Comparison of ENCODE assay signal across 19 cellular contexts in genomic region chr12:14322403-14322802, GRCh38.
"Had no signal": no experiment of that assay in that cellular context is flagged by ENCODE, and none has a peak within 500 bp of the region (broad histone marks: within the 10 kb centered on the region; RNA-seq: fewer than 3 reads in every experiment).

No MANE protein-coding gene starts in this region.

- H3K9me3 ChIP-seq: ascending aorta, left ventricle myocardium inferior, mucosa of descending colon, tibial artery, vagina had no signal

- DNase-seq: activated B cell treated with CpG ODN at 0.5 μM for 24 hours; activated CD4-positive, alpha-beta T cell treated with anti-CD3 and anti-CD28 coated beads, Interleukin-2, amount 10 ng/mL, durations not matched to agents 7 days and 5 days; activated CD8-positive, alpha-beta memory T cell treated with anti-CD3 and anti-CD28 coated beads for 24 hours; activated naive CD8-positive, alpha-beta T cell treated with anti-CD3 and anti-CD28 coated beads, Interleukin-2, amount 10 ng/mL, durations not matched to agents 7 days and 5 days; endodermal cell; hypothalamus; left ventricle myocardium inferior; mucosa of descending colon; naive thymus-derived CD4-positive, alpha-beta T cell; posterior cingulate gyrus; stimulated activated CD4-positive, alpha-beta T cell treated with anti-CD3 and anti-CD28 coated beads, Interleukin-15, amount 100 ng/mL, for 24 hours; stimulated activated CD4-positive, alpha-beta T cell treated with anti-CD3 and anti-CD28 coated beads, Interleukin-4, amount 100 ng/mL, for 1 hour; stimulated activated naive B cell treated with anti-CD40 and anti-IgM and Interleukin-4, amounts not matched to agents 10 μg/mL and 1 μg/mL and 100 μg/mL, for 72 hours; T-helper 2 cell; tibial artery had no signal

- H3K4me1 ChIP-seq: ascending aorta, left ventricle myocardium inferior, tibial artery, vagina had no signal

- H3K4me3 ChIP-seq: ascending aorta, left ventricle myocardium inferior, mucosa of descending colon, tibial artery, vagina had no signal

- H3K9me3 Mint-ChIP-seq: activated B cell treated with CpG ODN at 0.5 μM for 24 hours; activated T-helper 1 cell treated with anti-CD3 and anti-CD28 coated beads, Interleukin-12 subunit alpha, Interleukin-12 subunit beta, Interleukin-2, Interleukin-4 antibody, amounts not matched to agents 30 ng/mL and 10 ng/mL and 1 ng/mL, durations not matched to agents 14 hours and 24 hours and 36 hours; memory B cell; naive thymus-derived CD4-positive, alpha-beta T cell; stimulated activated naive B cell treated with anti-CD40 and anti-IgM and Interleukin-4, amounts not matched to agents 10 μg/mL and 1 μg/mL and 100 μg/mL, for 72 hours had no signal

- H3K27me3 Mint-ChIP-seq: activated B cell treated with CpG ODN at 0.5 μM for 24 hours; activated CD4-positive, alpha-beta T cell treated with anti-CD3 and anti-CD28 coated beads, Interleukin-2, amount 10 ng/mL, durations not matched to agents 7 days and 5 days; activated naive CD8-positive, alpha-beta T cell treated with anti-CD3 and anti-CD28 coated beads, Interleukin-2, amount 10 ng/mL, durations not matched to agents 7 days and 5 days; memory B cell; stimulated activated naive B cell treated with anti-CD40 and anti-IgM and Interleukin-4, amounts not matched to agents 10 μg/mL and 1 μg/mL and 100 μg/mL, for 72 hours had no signal

- H3K4me3 Mint-ChIP-seq: activated B cell treated with CpG ODN at 0.5 μM for 24 hours; activated CD4-positive, alpha-beta T cell treated with anti-CD3 and anti-CD28 coated beads, Interleukin-2, amount 10 ng/mL, durations not matched to agents 7 days and 5 days; activated naive CD8-positive, alpha-beta T cell treated with anti-CD3 and anti-CD28 coated beads, Interleukin-2, amount 10 ng/mL, durations not matched to agents 7 days and 5 days; activated T-helper 1 cell treated with anti-CD3 and anti-CD28 coated beads, Interleukin-12 subunit alpha, Interleukin-12 subunit beta, Interleukin-2, Interleukin-4 antibody, amounts not matched to agents 30 ng/mL and 10 ng/mL and 1 ng/mL, durations not matched to agents 14 hours and 24 hours and 36 hours; endodermal cell; memory B cell; naive thymus-derived CD4-positive, alpha-beta T cell; stimulated activated naive B cell treated with anti-CD40 and anti-IgM and Interleukin-4, amounts not matched to agents 10 μg/mL and 1 μg/mL and 100 μg/mL, for 72 hours had no signal

- H3K36me3 Mint-ChIP-seq: activated naive CD8-positive, alpha-beta T cell treated with anti-CD3 and anti-CD28 coated beads, Interleukin-2, amount 10 ng/mL, durations not matched to agents 7 days and 5 days; naive thymus-derived CD4-positive, alpha-beta T cell; stimulated activated naive B cell treated with anti-CD40 and anti-IgM and Interleukin-4, amounts not matched to agents 10 μg/mL and 1 μg/mL and 100 μg/mL, for 72 hours had no signal

- H3K36me3 ChIP-seq: ascending aorta, left ventricle myocardium inferior, tibial artery, vagina had no signal

- H3K27ac Mint-ChIP-seq: activated CD4-positive, alpha-beta T cell treated with anti-CD3 and anti-CD28 coated beads, Interleukin-2, amount 10 ng/mL, durations not matched to agents 7 days and 5 days; activated naive CD8-positive, alpha-beta T cell treated with anti-CD3 and anti-CD28 coated beads, Interleukin-2, amount 10 ng/mL, durations not matched to agents 7 days and 5 days; activated T-helper 1 cell treated with anti-CD3 and anti-CD28 coated beads, Interleukin-12 subunit alpha, Interleukin-12 subunit beta, Interleukin-2, Interleukin-4 antibody, amounts not matched to agents 30 ng/mL and 10 ng/mL and 1 ng/mL, durations not matched to agents 14 hours and 24 hours and 36 hours; endodermal cell; stimulated activated naive B cell treated with anti-CD40 and anti-IgM and Interleukin-4, amounts not matched to agents 10 μg/mL and 1 μg/mL and 100 μg/mL, for 72 hours had no signal

- H3K27me3 ChIP-seq: ascending aorta, tibial artery, vagina had no signal

- H3K27ac ChIP-seq: ascending aorta, left ventricle myocardium inferior, tibial artery, vagina had no signal

- H3K4me1 Mint-ChIP-seq: activated CD4-positive, alpha-beta T cell treated with anti-CD3 and anti-CD28 coated beads, Interleukin-2, amount 10 ng/mL, durations not matched to agents 7 days and 5 days; activated naive CD8-positive, alpha-beta T cell treated with anti-CD3 and anti-CD28 coated beads, Interleukin-2, amount 10 ng/mL, durations not matched to agents 7 days and 5 days had no signal
